28 cellular contexts compared by ENCODE assay signal in the genomic region with DNA sequence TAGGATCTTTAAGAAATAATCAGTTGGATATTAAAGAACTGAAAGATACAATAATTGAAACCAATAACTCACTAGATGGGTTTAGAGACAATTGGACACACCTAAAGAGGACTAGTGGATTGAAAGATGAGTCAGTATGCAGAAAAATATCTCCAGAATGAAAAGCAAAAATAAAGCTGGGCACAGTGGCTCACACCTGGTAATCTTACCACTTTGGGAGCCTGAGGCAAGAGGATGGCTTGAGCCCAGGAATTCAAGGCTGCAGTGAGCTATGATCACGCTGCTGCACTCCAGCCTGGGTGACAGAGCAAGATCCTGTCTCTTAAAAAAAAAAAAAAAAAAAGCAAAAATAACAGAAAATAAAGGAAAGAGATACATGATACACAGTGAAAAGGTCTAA.
"Had no signal": no experiment of that assay in that cellular context is flagged by ENCODE, and none has a peak within 500 bp of the region (broad histone marks: within the 10 kb centered on the region; RNA-seq: fewer than 3 reads in every experiment).

No MANE protein-coding gene starts in this region.

- H3K4me3 ChIP-seq: gastroesophageal sphincter, heart right ventricle had no signal

- H3K4me1 Mint-ChIP-seq: activated CD4-positive, alpha-beta T cell treated with anti-CD3 and anti-CD28 coated beads for 36 hours had no signal

- H3K36me3 ChIP-seq: brain microvascular endothelial cell, gastroesophageal sphincter, heart right ventricle had no signal

- H3K27ac ChIP-seq: brain microvascular endothelial cell, gastroesophageal sphincter, heart right ventricle had no signal

- H3K9me3 ChIP-seq: gastroesophageal sphincter, heart right ventricle had no signal

- H3K9me3 Mint-ChIP-seq: activated CD4-positive, alpha-beta memory T cell treated with anti-CD3 and anti-CD28 coated beads for 36 hours; activated CD4-positive, alpha-beta T cell treated with anti-CD3 and anti-CD28 coated beads, Interleukin-2, amount 10 ng/mL, durations not matched to agents 24 days and 14 days; effector memory CD8-positive, alpha-beta T cell had no signal

- H3K27ac Mint-ChIP-seq: activated CD4-positive, alpha-beta memory T cell treated with anti-CD3 and anti-CD28 coated beads for 36 hours; activated CD4-positive, alpha-beta T cell treated with anti-CD3 and anti-CD28 coated beads for 36 hours; activated CD4-positive, alpha-beta T cell treated with anti-CD3 and anti-CD28 coated beads, Interleukin-2, amount 10 ng/mL, durations not matched to agents 24 days and 14 days; activated CD8-positive, alpha-beta memory T cell treated with anti-CD3 and anti-CD28 coated beads, Interleukin-2, amount 10 ng/mL, durations not matched to agents 7 days and 5 days; activated CD8-positive, alpha-beta T cell treated with anti-CD3 and anti-CD28 coated beads, Interleukin-2, amount 10 ng/mL, durations not matched to agents 7 days and 5 days; activated naive CD8-positive, alpha-beta T cell; effector memory CD8-positive, alpha-beta T cell had no signal

- DNase-seq: activated CD4-positive, alpha-beta memory T cell treated with anti-CD3 and anti-CD28 coated beads for 36 hours; activated CD4-positive, alpha-beta T cell treated with anti-CD3 and anti-CD28 coated beads for 36 hours; activated CD4-positive, alpha-beta T cell treated with anti-CD3 and anti-CD28 coated beads, Interleukin-2, amount 10 ng/mL, durations not matched to agents 24 days and 14 days; activated CD4-positive, CD25-positive, alpha-beta regulatory T cell; activated CD4-positive, CD25-positive, alpha-beta regulatory T cell treated with anti-CD3 and anti-CD28 coated beads, Interleukin-2, amount 50 U/mL, for 72 hours; activated CD8-positive, alpha-beta memory T cell treated with anti-CD3 and anti-CD28 coated beads, Interleukin-2, amount 10 ng/mL, durations not matched to agents 7 days and 5 days; activated CD8-positive, alpha-beta memory T cell treated with anti-CD3 and anti-CD28 coated beads, Interleukin-2, amount 50 U/mL, for 4 hours; activated CD8-positive, alpha-beta T cell treated with anti-CD3 and anti-CD28 coated beads, Interleukin-2, amount 10 ng/mL, durations not matched to agents 7 days and 5 days; activated gamma-delta T cell; activated naive CD4-positive, alpha-beta T cell treated with anti-CD3 and anti-CD28 coated beads, Interleukin-2, amount 50 U/mL, for 16 hours; activated naive CD4-positive, alpha-beta T cell treated with Interleukin-2 at 50 U/mL for 16 hours; activated T-cell treated with anti-CD3 and anti-CD28 coated beads, Interleukin-2, amount 50 U/mL, for 1 hour; activated T-cell treated with anti-CD3 and anti-CD28 coated beads, Interleukin-2, amount 50 U/mL, for 48 hours; amniotic stem cell; anterior cingulate cortex; brain microvascular endothelial cell; caudate nucleus; cortex of kidney; dermis blood vessel endothelial cell; effector CD4-positive, alpha-beta T cell; effector memory CD8-positive, alpha-beta T cell; foreskin fibroblast; heart right ventricle; T-helper 2 cell had no signal

- H3K4me3 Mint-ChIP-seq: activated CD4-positive, alpha-beta memory T cell treated with anti-CD3 and anti-CD28 coated beads for 36 hours; activated CD4-positive, alpha-beta T cell treated with anti-CD3 and anti-CD28 coated beads for 36 hours; activated CD4-positive, alpha-beta T cell treated with anti-CD3 and anti-CD28 coated beads, Interleukin-2, amount 10 ng/mL, durations not matched to agents 24 days and 14 days; activated CD8-positive, alpha-beta memory T cell treated with anti-CD3 and anti-CD28 coated beads, Interleukin-2, amount 10 ng/mL, durations not matched to agents 7 days and 5 days; activated CD8-positive, alpha-beta T cell treated with anti-CD3 and anti-CD28 coated beads, Interleukin-2, amount 10 ng/mL, durations not matched to agents 7 days and 5 days; activated naive CD8-positive, alpha-beta T cell; effector memory CD8-positive, alpha-beta T cell had no signal

- H3K36me3 Mint-ChIP-seq: activated CD4-positive, alpha-beta memory T cell treated with anti-CD3 and anti-CD28 coated beads for 36 hours; activated CD8-positive, alpha-beta memory T cell treated with anti-CD3 and anti-CD28 coated beads, Interleukin-2, amount 10 ng/mL, durations not matched to agents 7 days and 5 days; activated naive CD8-positive, alpha-beta T cell had no signal

- FAIRE-seq: astrocyte, colon had no signal

- H3K4me1 ChIP-seq: gastroesophageal sphincter had no signal
